ENCODE assay signal across 25 cellular contexts in genomic region chr14:69076341-69076740, GRCh38.
"Had no signal": no experiment of that assay in that cellular context is flagged by ENCODE, and none has a peak within 500 bp of the region (broad histone marks: within the 10 kb centered on the region; RNA-seq: fewer than 3 reads in every experiment).

No MANE protein-coding gene starts in this region.

- H3K4me2 ChIP-seq: hepatocyte, neural progenitor cell had no signal

- H3K27ac ChIP-seq: hepatocyte, neural progenitor cell, prostate gland, right atrium auricular region, testis, WERI-Rb-1 had no signal

- H3K4me1 ChIP-seq: neural progenitor cell, testis had no signal

- FAIRE-seq: TTC549 had no signal

- H2AFZ ChIP-seq: hepatocyte, neural progenitor cell had no signal

- H3K9me3 ChIP-seq: left lung, prostate gland, right atrium auricular region, stomach, testis, upper lobe of left lung had no signal

- DNase-seq: activated CD4-positive, alpha-beta T cell treated with anti-CD3 and anti-CD28 coated beads for 1 hour; activated CD4-positive, alpha-beta T cell treated with anti-CD3 and anti-CD28 coated beads, Interleukin-2, amount 50 U/mL, for 1 hour; activated CD8-positive, alpha-beta T cell treated with anti-CD3 and anti-CD28 coated beads, Interleukin-2, amount 10 ng/mL, durations not matched to agents 7 days and 5 days; activated gamma-delta T cell; aorta; central memory CD4-positive, alpha-beta T cell; dermis blood vessel endothelial cell; effector CD8-positive, alpha-beta T cell; glutamatergic neuron; immature natural killer cell; left lung; naive thymus-derived CD8-positive, alpha-beta T cell; stimulated activated CD4-positive, alpha-beta T cell treated with anti-CD3 and anti-CD28 coated beads, Interleukin-1b, Interleukin-23, amount 100 ng/mL, for 48 hours; stomach; T-helper 1 cell; testis; upper lobe of left lung; WERI-Rb-1 had no signal

- H3K9ac ChIP-seq: neural progenitor cell had no signal

- H3K36me3 ChIP-seq: neural progenitor cell, prostate gland had no signal

- H3K4me3 ChIP-seq: hepatocyte, left lung, lung, neural progenitor cell, prostate gland, right atrium auricular region, stomach, testis, upper lobe of left lung had no signal

- H3K27me3 ChIP-seq: hepatocyte, left lung, neural progenitor cell, right atrium auricular region, stomach, testis, upper lobe of left lung had no signal

- ATAC-seq: activated CD8-positive, alpha-beta T cell treated with anti-CD3 and anti-CD28 coated beads, Interleukin-2, amount 10 ng/mL, durations not matched to agents 7 days and 5 days; left lung; naive thymus-derived CD8-positive, alpha-beta T cell; stimulated activated effector memory CD8-positive, alpha-beta T cell treated with anti-CD3 and anti-CD28 coated beads, Interleukin-12 subunit alpha, Interleukin-12 subunit beta, amount 100 ng/mL, for 72 hours had no signal
